ENCODE assay signal across 10 cellular contexts in genomic region chr16:89478576-89479221, GRCh38. TPM values are rescaled to one million over a fixed set of nuclear protein-coding genes. Genes with fewer than 3 reads are reported as not detected.
DNase-seq lines count a peak whose midpoint lies in the region; ATAC-seq, FAIRE-seq and TF ChIP-seq lines count a peak whose summit lies in the region.
"Had no signal": no experiment of that assay in that cellular context is flagged by ENCODE, and none has a peak within 500 bp of the region (broad histone marks: within the 10 kb centered on the region; RNA-seq: fewer than 3 reads in every experiment).

No MANE protein-coding gene starts in this region.

- ATAC-seq in A549: peak; percentile 35 to 52; a peak in 4 of 6 replicates

- H3K27ac Mint-ChIP-seq in activated naive CD8-positive, alpha-beta T cell: peak overlapping the region; percentile 91

- TF ChIP-seq EP300 in A549 (IDR thresholded peaks at IDR 0.05): no peak

- H3K4me1 ChIP-seq in A549: peaks cover 70% of the 10 kb centered on the region

- H3K27ac ChIP-seq in A549: peak overlapping the region in 1 of 2 experiments; percentile 27; a peak in 1 of 6 replicates

- intact Hi-C loops in posterior vena cava (cut with DNase I): no loop called here

- H3K36me3 Mint-ChIP-seq in activated naive CD8-positive, alpha-beta T cell: peaks cover 13% of the 10 kb centered on the region

- CTCF ChIA-PET in A549 (lab: Yijun Ruan, JAX): no interaction called here

- FAIRE-seq in A549 (lab: Jason Lieb, UNC): no peak

- peak overlapping the region; percentile 47 for H3K4me2 ChIP-seq in A549

- 78% methylated on average over 14 of the region's 14 CpGs for WGBS in A549 (ENCODE audit: missing lambda C conversion rate)

- H3K9me3 ChIP-seq in A549: no peaks in the 10 kb centered on the region

- TF ChIP-seq CTCF in A549 (IDR thresholded peaks at IDR 0.05) (no peak), kidney epithelial cell (IDR thresholded peaks at IDR 0.05; ENCODE audit: insufficient read depth, low read length, poor library complexity, severe bottlenecking) (no peak)

- H3K27me3 ChIP-seq in kidney epithelial cell (ENCODE audit: control insufficient read depth, insufficient read depth, low read length): no peaks in the 10 kb centered on the region

- H3K9me3 Mint-ChIP-seq in activated naive CD8-positive, alpha-beta T cell (ENCODE audit: low read depth): no peaks in the 10 kb centered on the region

- POLR2A ChIA-PET in A549 (lab: Yijun Ruan, JAX): no interaction called here

- peaks cover 91% of the 10 kb centered on the region for H3K4me1 Mint-ChIP-seq in activated naive CD8-positive, alpha-beta T cell (ENCODE audit: low read depth)

- H3K36me3 ChIP-seq in kidney epithelial cell (ENCODE audit: control insufficient read depth, insufficient read depth, low read length): no peaks in the 10 kb centered on the region

- H3K4me3 Mint-ChIP-seq in activated naive CD8-positive, alpha-beta T cell: peak overlapping the region; percentile 84

- no peak for TF ChIP-seq RAD21 in A549 (conservative IDR thresholded peaks at IDR 0.05 in 1 of 2, IDR thresholded peaks at IDR 0.05 in 1 of 2)

- DNase-seq in A549 (ENCODE audit: low read depth in 1 of 2, low spot score in 1 of 2) (peak in 1 of 2 experiments; percentile 44), HCEC 1CT (peak; percentile 75), kidney epithelial cell (ENCODE audit: low read depth) (peak; percentile 61), activated gamma-delta T cell treated with Interleukin-2 at 50 U/mL for 16 hours (no peak), posterior vena cava (ENCODE audit: low spot score) (no peak), NCI-H774 (lab: John Stamatoyannopoulos, UW) (no peak), MV-4-11 (lab: John Stamatoyannopoulos, UW) (no peak)
- DNase-seq: COR-L47, NCI-H1930 had no signal

- no peak for TF ChIP-seq POLR2A in A549 (IDR thresholded peaks at IDR 0.05; ENCODE audit: low read length)

- no peak overlapping the region for H3K4me3 ChIP-seq in A549
- H3K4me3 ChIP-seq in kidney epithelial cell (ENCODE audit: low read depth, low read length): no peak overlapping the region

- H3K27me3 Mint-ChIP-seq in activated naive CD8-positive, alpha-beta T cell: no peaks in the 10 kb centered on the region

TF ChIP-seq in A549, 52 proteins besides CTCF, POLR2A, EP300 and RAD21:
- TF ChIP-seq RCOR1 (IDR thresholded peaks at IDR 0.05; ENCODE audit: low read depth, low read length) (no peak), MAX (IDR thresholded peaks at IDR 0.05) (0 out of 2 replicates have a peak, but pooled peaks have one; percentile 23)

RNA-seq across cellular contexts. Expression of gene ANKRD11, which starts 11.7 kb away (rescaled TPM):
- polyA plus RNA-seq in A549 (2011; rRNA removed) (54.9 and 57.4 TPM in 2 replicates), A549 (2017; fragmentation: RNase III; extraction: RNeasy Plus Mini Kit Qiagen cat#74134 plus additional on column Dnase treatment) (50.4 to 56.7 TPM (median 53.6 TPM) in 3 replicates)
- polyA plus RNA-seq in A549 (2012; cell fraction: cytosol; rRNA removed): 56.7 and 61.7 TPM in 2 replicates
- polyA plus RNA-seq in A549 (2012; cell fraction: nucleus; rRNA removed): 130 and 154 TPM in 2 replicates
- 43.6 and 69.7 TPM in 2 replicates for polyA minus RNA-seq in A549 (2011; rRNA and poly(A)+ RNA removed)
- total RNA-seq in kidney epithelial cell (133 and 171 TPM in 2 replicates), posterior vena cava (100 to 1,000 TPM in 1 of 2 donors, 10 to 100 TPM in 1; 95.0 to 110 TPM)

RNA-seq across cellular contexts. Expression of gene SPG7, which starts 29.5 kb away (rescaled TPM):
- polyA plus RNA-seq in A549 (2011; rRNA removed): 53.2 and 54.4 TPM in 2 replicates
- 57.9 and 61.6 TPM in 2 replicates for polyA plus RNA-seq in A549 (2012; cell fraction: cytosol; rRNA removed)
- polyA plus RNA-seq in A549 (2012; cell fraction: nucleus; rRNA removed): 434 and 484 TPM in 2 replicates
- 73.2 to 80.6 TPM (median 79.6 TPM) in 3 replicates for polyA plus RNA-seq in A549 (2017; fragmentation: RNase III; extraction: RNeasy Plus Mini Kit Qiagen cat#74134 plus additional on column Dnase treatment)
- polyA minus RNA-seq in A549 (2011; rRNA and poly(A)+ RNA removed): 51.0 and 58.2 TPM in 2 replicates
- 126 and 144 TPM in 2 replicates for total RNA-seq in kidney epithelial cell
- total RNA-seq in posterior vena cava: 10 to 100 TPM; 64.1 to 65.2 TPM

Comparison
In these comparisons a context has a peak if more than half of its experiments do, and no peak if none do; other contexts are left out.
1. DNase-seq: peak in HCEC 1CT (single experiment) and kidney epithelial cell (single experiment); none in activated gamma-delta T cell treated with Interleukin-2 at 50 U/mL for 16 hours (single experiment), posterior vena cava (single experiment), NCI-H774 (single experiment) and MV-4-11 (single experiment).